Comparison of ENCODE assay signal across 25 cellular contexts in genomic region chr2:192230864-192231453, GRCh38. TPM values are rescaled to one million over a fixed set of nuclear protein-coding genes. Genes with fewer than 3 reads are reported as not detected.
DNase-seq lines count a peak whose midpoint lies in the region; ATAC-seq and TF ChIP-seq lines count a peak whose summit lies in the region.
"Had no signal": no experiment of that assay in that cellular context is flagged by ENCODE, and none has a peak within 500 bp of the region (broad histone marks: within the 10 kb centered on the region; RNA-seq: fewer than 3 reads in every experiment).

No MANE protein-coding gene starts in this region.

- H3K4me1 Mint-ChIP-seq in WTC11 = no peaks in the 10 kb centered on the region
- H3K4me1 Mint-ChIP-seq in neural progenitor cell = no peaks in the 10 kb centered on the region
- H3K4me1 Mint-ChIP-seq: activated naive CD8-positive, alpha-beta T cell treated with anti-CD3 and anti-CD28 coated beads for 36 hours; stimulated activated naive CD8-positive, alpha-beta T cell treated with anti-CD3 and anti-CD28 coated beads, Interleukin-15, amount 100 ng/mL, for 72 hours had no signal

- H3K4me1 ChIP-seq in neural progenitor cell = no peaks in the 10 kb centered on the region
- H3K4me1 ChIP-seq: esophagus squamous epithelium, gastrocnemius medialis, tibial nerve had no signal

- no peak overlapping the region for H3K27ac ChIP-seq in neural progenitor cell
- H3K27ac ChIP-seq: 22Rv1, brain microvascular endothelial cell, coronary artery, esophagus squamous epithelium, gastrocnemius medialis, tibial nerve had no signal

- H3K4me3 ChIP-seq in neural progenitor cell = no peak overlapping the region
- H3K4me3 ChIP-seq: coronary artery, esophagus squamous epithelium, gastrocnemius medialis, tibial nerve had no signal

- no peaks in the 10 kb centered on the region for H4K20me1 ChIP-seq in neural progenitor cell (ENCODE audit: low read depth)

- H3K36me3 ChIP-seq in neural progenitor cell = no peaks in the 10 kb centered on the region
- H3K36me3 ChIP-seq: brain microvascular endothelial cell, esophagus squamous epithelium, gastrocnemius medialis, tibial nerve had no signal

- H3K9me3 Mint-ChIP-seq in WTC11 = no peaks in the 10 kb centered on the region
- H3K9me3 Mint-ChIP-seq in neural progenitor cell = no peaks in the 10 kb centered on the region
- H3K9me3 Mint-ChIP-seq: activated CD4-positive, alpha-beta memory T cell treated with anti-CD3 and anti-CD28 coated beads for 36 hours; activated naive CD8-positive, alpha-beta T cell treated with anti-CD3 and anti-CD28 coated beads for 36 hours; CD8-positive, alpha-beta T cell; stimulated activated naive CD8-positive, alpha-beta T cell treated with anti-CD3 and anti-CD28 coated beads, Interleukin-15, amount 100 ng/mL, for 72 hours had no signal

- H3K36me3 Mint-ChIP-seq in WTC11 (no peaks in the 10 kb centered on the region), neural progenitor cell (no peaks in the 10 kb centered on the region)
- H3K36me3 Mint-ChIP-seq: activated CD4-positive, alpha-beta memory T cell treated with anti-CD3 and anti-CD28 coated beads for 36 hours; activated naive CD8-positive, alpha-beta T cell treated with anti-CD3 and anti-CD28 coated beads for 36 hours; CD8-positive, alpha-beta T cell had no signal

- no peak overlapping the region for H3K27ac Mint-ChIP-seq in WTC11
- H3K27ac Mint-ChIP-seq in neural progenitor cell = no peak overlapping the region
- H3K27ac Mint-ChIP-seq: activated CD4-positive, alpha-beta memory T cell treated with anti-CD3 and anti-CD28 coated beads for 36 hours; activated naive CD8-positive, alpha-beta T cell treated with anti-CD3 and anti-CD28 coated beads for 36 hours; CD8-positive, alpha-beta T cell; stimulated activated naive CD8-positive, alpha-beta T cell treated with anti-CD3 and anti-CD28 coated beads, Interleukin-15, amount 100 ng/mL, for 72 hours had no signal

- no peak overlapping the region for H2AFZ ChIP-seq in neural progenitor cell (replicated peaks)

- TF ChIP-seq CTCF in WTC11 (IDR thresholded peaks at IDR 0.05) (no peak), neural progenitor cell (IDR thresholded peaks at IDR 0.05) (no peak)

- no peaks in the 10 kb centered on the region for H3K79me2 ChIP-seq in neural progenitor cell (ENCODE audit: low read depth)

- DNase-seq in DMS153 treated with DMSO at 0.1 percent for 48 hours (lab: John Stamatoyannopoulos, UW; ENCODE audit: unreplicated experiment) = peak; percentile 13
- DNase-seq in DMS153 (lab: John Stamatoyannopoulos, UW) = no peak
- peak; percentile 41 for DNase-seq in NCI-H1436 treated with DMSO at 0.1 percent for 48 hours (lab: John Stamatoyannopoulos, UW)
- DNase-seq in WTC11 (ENCODE audit: low spot score) = no peak
- peak; percentile 7 for DNase-seq in neural progenitor cell (ENCODE audit: low spot score)
- no peak for DNase-seq in activated CD4-positive, alpha-beta T cell treated with anti-CD3 and anti-CD28 coated beads for 4 hours
- DNase-seq: activated CD4-positive, alpha-beta memory T cell treated with anti-CD3 and anti-CD28 coated beads for 36 hours; activated CD4-positive, CD25-positive, alpha-beta regulatory T cell; activated naive CD8-positive, alpha-beta T cell treated with anti-CD3 and anti-CD28 coated beads for 36 hours; brain microvascular endothelial cell; CD8-positive, alpha-beta T cell; DND-41; esophagus squamous epithelium; gastrocnemius medialis; NCI-H510A treated with DMSO at 0.1 percent for 48 hours; occipital lobe; stimulated activated CD4-positive, alpha-beta T cell treated with anti-CD3 and anti-CD28 coated beads, Interleukin-4, amount 100 ng/mL, for 4 hours; stimulated activated naive CD8-positive, alpha-beta T cell treated with anti-CD3 and anti-CD28 coated beads, Interleukin-15, amount 100 ng/mL, for 72 hours had no signal

- CTCF ChIA-PET in WTC11 (lab: Charles Lee) = no interaction called here

- H3K27me3 ChIP-seq in neural progenitor cell = no peaks in the 10 kb centered on the region
- H3K27me3 ChIP-seq: brain microvascular endothelial cell, esophagus squamous epithelium, gastrocnemius medialis, tibial nerve had no signal

- no peaks in the 10 kb centered on the region for H3K9me3 ChIP-seq in neural progenitor cell (ENCODE audit: low read depth)
- H3K9me3 ChIP-seq: esophagus squamous epithelium, gastrocnemius medialis, tibial nerve had no signal

- H3K4me3 Mint-ChIP-seq in WTC11 (no peak overlapping the region), neural progenitor cell (no peak overlapping the region)
- H3K4me3 Mint-ChIP-seq: activated CD4-positive, alpha-beta memory T cell treated with anti-CD3 and anti-CD28 coated beads for 36 hours; activated naive CD8-positive, alpha-beta T cell treated with anti-CD3 and anti-CD28 coated beads for 36 hours; CD8-positive, alpha-beta T cell; stimulated activated naive CD8-positive, alpha-beta T cell treated with anti-CD3 and anti-CD28 coated beads, Interleukin-15, amount 100 ng/mL, for 72 hours had no signal

- H3K9ac ChIP-seq in neural progenitor cell = no peak overlapping the region

- H3K27me3 Mint-ChIP-seq in WTC11 (ENCODE audit: low read depth) (no peaks in the 10 kb centered on the region), neural progenitor cell (ENCODE audit: insufficient read depth, low read depth) (no peaks in the 10 kb centered on the region)
- H3K27me3 Mint-ChIP-seq: activated naive CD8-positive, alpha-beta T cell treated with anti-CD3 and anti-CD28 coated beads for 36 hours had no signal

- no peak overlapping the region for H3K4me2 ChIP-seq in neural progenitor cell

- no peaks in the 10 kb centered on the region for H3F3A ChIP-seq in neural progenitor cell (ENCODE audit: low read depth)

- POLR2A ChIA-PET in WTC11 (lab: Charles Lee) = no interaction called here

- ATAC-seq in WTC11 (peak; percentile 78), GM18907 (IDR thresholded peaks at IDR 0.05; ENCODE audit: unreplicated experiment) (no peak), GM19395 (IDR thresholded peaks at IDR 0.05; ENCODE audit: unreplicated experiment) (no peak)
- ATAC-seq: CD8-positive, alpha-beta T cell; gastrocnemius medialis; SK-N-SH treated with all-trans-retinoic acid at 6 μM for 48 hours; stimulated activated naive CD8-positive, alpha-beta T cell treated with anti-CD3 and anti-CD28 coated beads, Interleukin-15, amount 100 ng/mL, for 72 hours had no signal

TF ChIP-seq in WTC11, 78 proteins besides CTCF, POLR2A, EP300 and RAD21 (continues in another document):
- TF ChIP-seq ZNF263 (CRISPR knock-in tag; IDR thresholded peaks at IDR 0.05; ENCODE audit: low read depth) = no peak
- TF ChIP-seq MXD4 (CRISPR knock-in tag; IDR thresholded peaks at IDR 0.05; ENCODE audit: borderline replicate concordance) = no peak
- TF ChIP-seq E2F4 (CRISPR knock-in tag; IDR thresholded peaks at IDR 0.05; ENCODE audit: borderline replicate concordance, low read depth) = no peak
- TF ChIP-seq ZNF512 (CRISPR knock-in tag; IDR thresholded peaks at IDR 0.05; ENCODE audit: borderline replicate concordance) = no peak
- TF ChIP-seq RORB (CRISPR knock-in tag; IDR thresholded peaks at IDR 0.05) = no peak
- no peak for TF ChIP-seq MYBL2 (CRISPR knock-in tag; IDR thresholded peaks at IDR 0.05)
- TF ChIP-seq SOX15 (CRISPR knock-in tag; IDR thresholded peaks at IDR 0.05) = no peak
- no peak for TF ChIP-seq GTF2I (CRISPR knock-in tag; conservative IDR thresholded peaks at IDR 0.05)
- no peak for TF ChIP-seq GABPB1 (CRISPR knock-in tag; IDR thresholded peaks at IDR 0.05)
- no peak for TF ChIP-seq FOXP4 (CRISPR knock-in tag; IDR thresholded peaks at IDR 0.05)
- no peak for TF ChIP-seq SMAD4 (CRISPR knock-in tag; IDR thresholded peaks at IDR 0.05)

RNA-seq across cellular contexts. Expression of gene TMEFF2, which starts 36.2 kb away (rescaled TPM):
- total RNA-seq in WTC11 (2021) (0.87 to 2.4 TPM (median 2.3 TPM) in 3 replicates), neural progenitor cell (ENCODE audit: low replicate concordance) (0.56 and 1.7 TPM in 2 replicates)
- total RNA-seq: activated CD4-positive, alpha-beta memory T cell treated with anti-CD3 and anti-CD28 coated beads for 36 hours; activated naive CD8-positive, alpha-beta T cell treated with anti-CD3 and anti-CD28 coated beads for 36 hours; CD8-positive, alpha-beta T cell; kidney epithelial cell; tibial nerve had no signal

Comparison
In these comparisons a context has a peak if more than half of its experiments do, and no peak if none do; other contexts are left out.
1. DNase-seq: peak in DMS153 treated with DMSO at 0.1 percent for 48 hours (single experiment), NCI-H1436 treated with DMSO at 0.1 percent for 48 hours (single experiment) and neural progenitor cell (single experiment); none in DMS153 (single experiment), WTC11 (single experiment) and activated CD4-positive, alpha-beta T cell treated with anti-CD3 and anti-CD28 coated beads for 4 hours (0 of 2).